Comparison of ENCODE assay signal across 25 cellular contexts in the genomic region with DNA sequence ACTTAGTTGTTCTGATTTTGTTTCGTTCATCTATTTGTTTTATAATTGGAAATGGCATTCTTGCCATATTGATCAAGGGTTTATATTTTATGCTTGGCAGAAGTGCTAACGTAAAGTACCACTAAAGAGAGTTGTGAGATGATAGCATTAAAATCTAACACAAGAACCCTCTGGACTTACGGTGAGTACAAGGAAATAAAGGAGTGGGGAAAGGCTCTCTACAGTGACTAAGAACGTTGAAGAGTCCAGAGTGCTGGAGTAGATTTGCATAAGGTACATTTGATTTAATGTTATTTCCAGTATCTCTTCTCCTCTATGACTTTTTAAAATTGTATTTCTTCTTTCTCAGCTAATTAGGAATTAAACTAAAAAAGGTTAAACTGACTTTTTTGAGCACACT.
"Had no signal": no experiment of that assay in that cellular context is flagged by ENCODE, and none has a peak within 500 bp of the region (broad histone marks: within the 10 kb centered on the region; RNA-seq: fewer than 3 reads in every experiment).

No MANE protein-coding gene starts in this region.

- H3K27me3 ChIP-seq: stomach, suprapubic skin, testis, thyroid gland, tibial artery, tibial nerve, transverse colon, upper lobe of left lung, uterus, vagina had no signal

- H3K9me3 ChIP-seq: stomach, suprapubic skin, testis, thoracic aorta, thyroid gland, tibial artery, tibial nerve, transverse colon, upper lobe of left lung, uterus, vagina had no signal

- H3K36me3 ChIP-seq: stomach, suprapubic skin, thoracic aorta, thyroid gland, tibial artery, tibial nerve, transverse colon, upper lobe of left lung, uterus, vagina had no signal

- ATAC-seq: stimulated activated effector memory CD8-positive, alpha-beta T cell treated with anti-CD3 and anti-CD28 coated beads, Interleukin-12 subunit alpha, Interleukin-12 subunit beta, amount 100 ng/mL, for 72 hours; stimulated activated memory B cell treated with anti-CD40 and anti-IgM and Interleukin-4, amounts not matched to agents 10 μg/mL and 1 μg/mL and 100 μg/mL, for 72 hours; stimulated activated naive B cell treated with anti-CD40 and anti-IgM and Interleukin-4, amounts not matched to agents 10 μg/mL and 1 μg/mL and 100 μg/mL, for 72 hours; stimulated activated naive CD8-positive, alpha-beta T cell treated with anti-CD3 and anti-CD28 coated beads, Interleukin-15, amount 100 ng/mL, for 72 hours; stimulated activated naive CD8-positive, alpha-beta T cell treated with anti-CD3 and anti-CD28 coated beads, Interleukin-15, Interleukin-2, amounts not matched to agents 100 U/mL and 50 U/mL, for 24 hours had no signal

- H3K4me1 ChIP-seq: stomach, suprapubic skin, testis, tibial nerve, transverse colon, upper lobe of left lung, uterus, vagina had no signal

- H3K4me3 ChIP-seq: stomach, suprapubic skin, testis, thoracic aorta, thyroid gland, tibial artery, tibial nerve, transverse colon, upper lobe of left lung, uterus, vagina had no signal

- H3K27ac ChIP-seq: stomach, suprapubic skin, testis, thoracic aorta, tibial artery, transverse colon, upper lobe of left lung, uterus, vagina had no signal

- DNase-seq: stimulated activated CD4-positive, alpha-beta T cell treated with anti-CD3 and anti-CD28 coated beads, Interleukin-2, amount 100 ng/mL, for 48 hours; stimulated activated CD4-positive, alpha-beta T cell treated with anti-CD3 and anti-CD28 coated beads, Interleukin-4, amount 100 ng/mL, for 1 hour; stimulated activated CD4-positive, alpha-beta T cell treated with anti-CD3 and anti-CD28 coated beads, Interleukin-4, amount 100 ng/mL, for 24 hours; stimulated activated CD4-positive, alpha-beta T cell treated with anti-CD3 and anti-CD28 coated beads, Interleukin-4, amount 100 ng/mL, for 4 hours; stimulated activated CD8-positive, alpha-beta memory T cell treated with anti-CD3 and anti-CD28 coated beads, Interleukin-4, amount 100 ng/mL, for 48 hours; stimulated activated naive B cell treated with anti-CD40 and anti-IgM and Interleukin-4, amounts not matched to agents 10 μg/mL and 1 μg/mL and 100 μg/mL, for 72 hours; stimulated activated naive CD4-positive, alpha-beta T cell; stimulated activated naive CD4-positive, alpha-beta T cell treated with Interleukin-2 at 50 U/mL for 16 hours; stimulated activated naive CD8-positive, alpha-beta T cell treated with anti-CD3 and anti-CD28 coated beads, Interleukin-15, amount 100 ng/mL, for 72 hours; stimulated activated naive CD8-positive, alpha-beta T cell treated with anti-CD3 and anti-CD28 coated beads, Interleukin-15, Interleukin-2, amounts not matched to agents 100 U/mL and 50 U/mL, for 24 hours; stomach; substantia nigra; testis; thyroid gland; tibial artery; transverse colon; trophoblast cell; upper lobe of left lung; uterus had no signal
